In genomic region chr11:68950776-68951175, GRCh38 we compare ENCODE assay signal across 23 cellular contexts. TPM values are rescaled to one million over a fixed set of nuclear protein-coding genes. Genes with fewer than 3 reads are reported as not detected.
DNase-seq lines count a peak whose midpoint lies in the region; ATAC-seq and TF ChIP-seq lines count a peak whose summit lies in the region.
"Had no signal": no experiment of that assay in that cellular context is flagged by ENCODE, and none has a peak within 500 bp of the region (broad histone marks: within the 10 kb centered on the region; RNA-seq: fewer than 3 reads in every experiment).

No MANE protein-coding gene starts in this region.

- no peaks in the 10 kb centered on the region for H3K9me3 Mint-ChIP-seq in WTC11
- H3K9me3 Mint-ChIP-seq: CD4-positive, alpha-beta memory T cell; HFFc6 had no signal

- peak overlapping the region; percentile 32 for H3K4me2 ChIP-seq in neuronal stem cell (ENCODE audit: insufficient read depth, low read length, poor library complexity, severe bottlenecking)
- H3K4me2 ChIP-seq: KMS-11 had no signal

- peak overlapping the region; percentile 9 for H3K14ac ChIP-seq in neuronal stem cell (ENCODE audit: low read length)

- no peak for TF ChIP-seq CTCF in WTC11 (IDR thresholded peaks at IDR 0.05)

- no peak overlapping the region for H4K8ac ChIP-seq in neuronal stem cell (ENCODE audit: low read depth, low read length)

- CTCF ChIA-PET in WTC11 (lab: Charles Lee), result interaction anchor here (0.6 to 2.4 kb wide), 31 partner anchors 10 to 692 kb away, joined by 3 to 24 read pairs (median 4); partner anchors contain the start of genes IGHMBP2, MRGPRF and TPCN2

- DNase-seq in H7, result peak; percentile 85
- DNase-seq in WTC11 (ENCODE audit: low spot score), result peak; percentile 36
- peak; percentile 58 for DNase-seq in neuronal stem cell (ENCODE audit: low spot score)
- no peak for DNase-seq in DMS114 treated with DMSO at 0.1 percent for 48 hours (lab: John Stamatoyannopoulos, UW; ENCODE audit: unreplicated experiment)
- no peak for DNase-seq in middle frontal gyrus (ENCODE audit: extremely low spot score, low spot score)
- no peak for DNase-seq in SKM-1 (lab: John Stamatoyannopoulos, UW; ENCODE audit: unreplicated experiment)
- DNase-seq: CD4-positive, alpha-beta memory T cell; DMS 273 treated with DMSO at 0.1 percent for 48 hours; DND-41; IMR-90; NCI-H1092 treated with DMSO at 0.1 percent for 48 hours; NCI-H1436 treated with DMSO at 0.1 percent for 48 hours; NCI-H1930; NCI-H345; NCI-H774; NK-92 treated with Interleukin-12 subunit alpha and Interleukin-12 subunit beta, amount 100 ng/mL, for 24 hours had no signal

- H2AFZ ChIP-seq in neuronal stem cell (ENCODE audit: low read length), result peak overlapping the region; percentile 83

- H2BK15ac ChIP-seq in neuronal stem cell (ENCODE audit: low read length), result no peak overlapping the region

- no peak overlapping the region for H3K4ac ChIP-seq in neuronal stem cell (ENCODE audit: low read length)

- H3K27ac ChIP-seq in iPS-18a (ENCODE audit: low read length) (no peak overlapping the region), neuronal stem cell (replicated peaks; ENCODE audit: low read length) (peak overlapping the region; percentile 2)
- H3K27ac ChIP-seq: BLaER1 treated with 17β-estradiol and CSF1 and Interleukin-3, amounts not matched to agents 10 nM and 100 nM; KMS-11; SJCRH30 had no signal

- H3K36me3 Mint-ChIP-seq in WTC11, result no peaks in the 10 kb centered on the region
- H3K36me3 Mint-ChIP-seq: CD4-positive, alpha-beta memory T cell had no signal

- H3K27me3 Mint-ChIP-seq in WTC11 (ENCODE audit: low read depth), result no peaks in the 10 kb centered on the region
- H3K27me3 Mint-ChIP-seq: CD4-positive, alpha-beta memory T cell had no signal

- H3K4me1 ChIP-seq in iPS-18a (ENCODE audit: control insufficient read depth, low read depth, low read length), result peaks cover 11% of the 10 kb centered on the region
- H3K4me1 ChIP-seq in neuronal stem cell (ENCODE audit: control insufficient read depth in 2 of 2, insufficient read depth in 1 of 2, low read depth in 1 of 2, low read length in 2 of 2), result peaks cover 14 to 22% of the 10 kb centered on the region in 2 donors
- H3K4me1 ChIP-seq: Caco-2, SJCRH30 had no signal

- H3K4me3 Mint-ChIP-seq in WTC11, result no peak overlapping the region
- H3K4me3 Mint-ChIP-seq: CD4-positive, alpha-beta memory T cell; HFFc6 had no signal

- no peaks in the 10 kb centered on the region for H3K79me1 ChIP-seq in neuronal stem cell (ENCODE audit: low read depth, low read length)

- ATAC-seq in WTC11, result peak; percentile 53

- H3K9ac ChIP-seq in iPS-18a (ENCODE audit: low read length), result no peak overlapping the region
- no peak overlapping the region for H3K9ac ChIP-seq in neuronal stem cell (ENCODE audit: low read depth, low read length, poor library complexity)
- H3K9ac ChIP-seq: BLaER1 treated with 17β-estradiol and CSF1 and Interleukin-3, amounts not matched to agents 10 nM and 100 nM; KMS-11 had no signal

- no peak overlapping the region for H3K23ac ChIP-seq in neuronal stem cell (ENCODE audit: low read depth, low read length, poor library complexity)

- POLR2A ChIA-PET in WTC11 (lab: Charles Lee), result interaction anchor here (0.6 kb wide), 1 partner anchor 61 kb away, joined by 3 read pairs; no protein-coding TSS in a partner anchor

- no peak overlapping the region; the same call in 1 of the 2 replicates for H3K27ac Mint-ChIP-seq in WTC11
- H3K27ac Mint-ChIP-seq: CD4-positive, alpha-beta memory T cell; HFFc6 had no signal

- H3K4me1 Mint-ChIP-seq in WTC11, result peaks cover 26% of the 10 kb centered on the region

- WGBS in neuronal stem cell (ENCODE audit: extremely low coverage in 2 of 2, insufficient read length in 2 of 2, insufficient replicate concordance in 1 of 2), 2 donors, result no CpG with 5 or more reads among the region's 9 CpGs

- no peak overlapping the region for H4K91ac ChIP-seq in neuronal stem cell (ENCODE audit: low read depth, low read length, poor library complexity)

- peak overlapping the region; percentile 78 for H3K18ac ChIP-seq in neuronal stem cell (ENCODE audit: low read length)

- no peak overlapping the region for H2AK5ac ChIP-seq in neuronal stem cell (ENCODE audit: low read depth, low read length)

- no peak overlapping the region for H2BK120ac ChIP-seq in neuronal stem cell (ENCODE audit: low read depth, low read length)

- H3K4me3 ChIP-seq in H7 (ENCODE audit: insufficient read depth, low read depth, low read length) (no peak overlapping the region), iPS-18a (ENCODE audit: low read length) (peak overlapping the region; percentile 21), neuronal stem cell (ENCODE audit: low read length in 2 of 2) (peak overlapping the region in 1 of 2 donors; percentile 18)
- H3K4me3 ChIP-seq: BLaER1 treated with 17β-estradiol and CSF1 and Interleukin-3, amounts not matched to agents 10 nM and 100 nM; SJCRH30 had no signal

- H3K27me3 ChIP-seq in H7 (ENCODE audit: control insufficient read depth, insufficient read depth, low read length) (no peaks in the 10 kb centered on the region), iPS-18a (ENCODE audit: control insufficient read depth, insufficient read depth, low read length) (no peaks in the 10 kb centered on the region), neuronal stem cell (ENCODE audit: control insufficient read depth in 3 of 3, insufficient read depth in 3 of 3, low read depth in 1 of 3, low read length in 3 of 3) (no peaks in the 10 kb centered on the region)
- H3K27me3 ChIP-seq: BLaER1 treated with 17β-estradiol and CSF1 and Interleukin-3, amounts not matched to agents 10 nM and 100 nM; SJCRH30 had no signal

- H2BK5ac ChIP-seq in neuronal stem cell (ENCODE audit: low read length), result peak overlapping the region; percentile 53

- H3K9me3 ChIP-seq in iPS-18a (ENCODE audit: control insufficient read depth, low read depth, low read length) (no peaks in the 10 kb centered on the region), neuronal stem cell (replicated peaks in 1 of 2; ENCODE audit: control insufficient read depth in 2 of 2, insufficient read depth in 1 of 2, low read depth in 1 of 2, low read length in 2 of 2) (no peaks in the 10 kb centered on the region)
- H3K9me3 ChIP-seq: BLaER1 treated with 17β-estradiol and CSF1 and Interleukin-3, amounts not matched to agents 10 nM and 100 nM; Caco-2; SJCRH30 had no signal

- H3K36me3 ChIP-seq in H7 (replicated peaks; ENCODE audit: control insufficient read depth, insufficient read depth, low read length) (no peaks in the 10 kb centered on the region), iPS-18a (ENCODE audit: control insufficient read depth, low read depth, low read length) (no peaks in the 10 kb centered on the region), neuronal stem cell (replicated peaks in 1 of 2; ENCODE audit: control insufficient read depth in 2 of 2, insufficient read depth in 2 of 2, low read length in 2 of 2) (no peaks in the 10 kb centered on the region)
- H3K36me3 ChIP-seq: BLaER1 treated with 17β-estradiol and CSF1 and Interleukin-3, amounts not matched to agents 10 nM and 100 nM; SJCRH30 had no signal

- peak overlapping the region; percentile 24 for H2BK12ac ChIP-seq in neuronal stem cell (ENCODE audit: low read length)

TF ChIP-seq in WTC11, 78 proteins besides CTCF, POLR2A, EP300 and RAD21 (continues in another document):
- TF ChIP-seq CREM (CRISPR knock-in tag; IDR thresholded peaks at IDR 0.05) (no peak), ZMAT4 (CRISPR knock-in tag; IDR thresholded peaks at IDR 0.05) (no peak), ZNF671 (CRISPR knock-in tag; IDR thresholded peaks at IDR 0.05) (no peak), JAZF1 (CRISPR knock-in tag; IDR thresholded peaks at IDR 0.05) (no peak), KAT7 (CRISPR knock-in tag; IDR thresholded peaks at IDR 0.05; ENCODE audit: borderline replicate concordance) (no peak), HMGA2 (CRISPR knock-in tag; IDR thresholded peaks at IDR 0.05) (no peak), JUN (CRISPR knock-in tag; IDR thresholded peaks at IDR 0.05) (no peak), ATF6 (CRISPR knock-in tag; IDR thresholded peaks at IDR 0.05) (no peak), CDX4 (CRISPR knock-in tag; IDR thresholded peaks at IDR 0.05; ENCODE audit: borderline replicate concordance) (no peak), TEAD1 (CRISPR knock-in tag; IDR thresholded peaks at IDR 0.05) (no peak)

RNA-seq across cellular contexts. Expression of gene MRGPRD, which starts 30.0 kb away (rescaled TPM):
- not detected in 2 replicates for total RNA-seq in H7 (2014; rRNA removed; shearing (Covaris generic))
- not detected in 3 replicates for total RNA-seq in WTC11 (2021)
- polyA plus RNA-seq in neuronal stem cell (2013, experiment 1 of 2), result 0.04 TPM
- polyA plus RNA-seq in neuronal stem cell (2013, experiment 2 of 2), result not detected
- total RNA-seq: Caco-2; CD4-positive, alpha-beta memory T cell; HFFc6; HT1080; IMR-90; SJCRH30 had no signal
- polyA plus RNA-seq: IMR-90 had no signal

RNA-seq across cellular contexts. Expression of gene IGHMBP2, which starts 47.1 kb away (rescaled TPM):
- 19.1 and 22.8 TPM in 2 replicates for total RNA-seq in H7 (2014; rRNA removed; shearing (Covaris generic))
- total RNA-seq in WTC11 (2021), result 17.8 to 22.5 TPM (median 19.3 TPM) in 3 replicates
- polyA plus RNA-seq in neuronal stem cell (2013, experiment 1 of 2), result 7.8 TPM
- 7.6 TPM for polyA plus RNA-seq in neuronal stem cell (2013, experiment 2 of 2)

RNA-seq across cellular contexts. Expression of gene MRPL21, which starts 47.1 kb away (rescaled TPM):
- total RNA-seq in H7 (2014; rRNA removed; shearing (Covaris generic)), result 70.0 and 108 TPM in 2 replicates
- total RNA-seq in WTC11 (2021), result 80.1 to 83.6 TPM (median 82.3 TPM) in 3 replicates
- polyA plus RNA-seq in neuronal stem cell (2013, experiment 1 of 2), result 72.9 TPM
- 67.6 TPM for polyA plus RNA-seq in neuronal stem cell (2013, experiment 2 of 2)

Comparison
In these comparisons a context has a peak if more than half of its experiments do, and no peak if none do; other contexts are left out.
1. DNase-seq: peak in H7 (single experiment), WTC11 (single experiment) and neuronal stem cell (single experiment); none in DMS114 treated with DMSO at 0.1 percent for 48 hours (single experiment), middle frontal gyrus (single experiment) and SKM-1 (single experiment).